Comparison of ENCODE assay signal across 8 cellular contexts in the genomic region with DNA sequence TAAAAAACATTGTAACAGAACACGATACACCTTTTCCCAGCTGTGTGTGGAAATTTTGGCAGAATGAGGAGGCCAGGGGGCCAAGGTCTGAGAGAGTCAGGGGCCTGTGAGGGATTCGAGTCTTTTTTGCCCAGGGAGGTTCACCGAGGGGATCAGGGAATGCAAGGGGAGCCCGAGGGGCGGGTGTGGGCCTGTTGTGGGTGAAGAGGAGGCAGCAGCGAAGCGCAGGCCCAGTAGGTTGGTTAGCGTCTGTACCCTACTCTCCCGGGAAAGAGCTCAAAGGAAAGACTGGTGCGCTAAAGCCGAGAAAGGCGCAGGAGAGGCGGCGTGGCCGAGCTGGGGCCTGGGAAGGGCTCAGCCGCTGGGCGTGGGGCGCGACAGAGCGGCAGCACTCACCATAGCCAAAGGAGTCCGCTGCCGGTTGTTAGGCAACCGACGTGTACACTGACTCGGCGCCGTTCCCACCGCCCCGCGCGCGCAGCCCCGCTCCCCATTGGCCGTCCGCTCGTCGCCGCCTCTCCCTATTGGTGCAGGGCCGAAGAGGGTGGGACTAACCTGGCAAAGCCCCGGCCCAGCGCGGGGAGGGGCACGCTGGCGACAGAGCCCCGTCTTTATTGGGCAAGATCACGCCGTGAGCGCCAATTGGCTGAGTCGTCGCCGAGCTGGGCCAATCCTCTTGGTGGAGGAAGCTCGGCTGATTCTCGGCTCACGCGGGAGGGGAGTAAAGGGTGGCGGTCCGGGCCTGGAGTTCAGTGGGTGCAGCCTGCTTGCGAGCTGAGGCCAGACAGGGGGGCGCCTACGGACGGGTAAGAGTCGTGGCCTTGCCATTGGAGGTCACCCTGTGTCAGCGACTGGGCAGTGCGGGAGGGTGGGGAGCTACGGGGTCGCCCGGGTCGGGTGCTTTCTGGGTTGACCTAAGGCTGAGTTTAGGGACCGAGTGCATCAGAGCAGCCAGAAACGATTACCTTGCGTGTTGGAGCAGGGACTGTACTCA. TPM values are rescaled to one million over a fixed set of nuclear protein-coding genes. Genes with fewer than 3 reads are reported as not detected.
DNase-seq lines count a peak whose midpoint lies in the region; TF ChIP-seq lines count a peak whose summit lies in the region.

A gene (minus strand): TSS at position 446 of the 994 bp plus-strand sequence. CDS start 47 bp downstream, at position 399.
A gene (plus strand): TSS at position 752 of the 994 bp plus-strand sequence. CDS start 15,262 bp downstream, outside the sequence.

- no peaks in the 10 kb centered on the region for H3F3A ChIP-seq in neural cell (ENCODE audit: insufficient read depth, low read length, poor library complexity, severe bottlenecking)

- no peak for TF ChIP-seq EP300 in neural cell (conservative IDR thresholded peaks at IDR 0.05; ENCODE audit: poor library complexity, severe bottlenecking)
- no peak for TF ChIP-seq EP300 in stomach (IDR thresholded peaks at IDR 0.05)

- no peak within 1 kb of the TSS for H3T11ph ChIP-seq in H9 (ENCODE audit: low read length)

- no peak within 1 kb of the TSS for H2BK20ac ChIP-seq in H9 (ENCODE audit: low read depth, low read length, poor library complexity, severe bottlenecking)

- no peaks in the 10 kb centered on the region for H3K79me1 ChIP-seq in H9 (ENCODE audit: insufficient read depth, low read depth, low read length, poor library complexity, severe bottlenecking)

- peak; percentile 43 for TF ChIP-seq RAD21 in neural cell (conservative IDR thresholded peaks at IDR 0.05)

- H4K5ac ChIP-seq in H9 (ENCODE audit: insufficient read length, low read depth, low read length) = no peak within 1 kb of the TSS

- peak within 1 kb of the TSS; percentile 53 to 97 (median 76) for H3K27ac Mint-ChIP-seq in H9

- H3K9me3 ChIP-seq in H9 (ENCODE audit: control insufficient read depth, low read depth, low read length) (peaks cover 55% of the 10 kb centered on the region), MG63 (no peaks in the 10 kb centered on the region), neural cell (ENCODE audit: low read length) (no peaks in the 10 kb centered on the region), stomach (peaks cover 0 to 8% (median 0%) of the 10 kb centered on the region in 4 donors)

- no peaks in the 10 kb centered on the region for H3K9me2 ChIP-seq in neural cell (ENCODE audit: insufficient read depth, low read length)

- H3K4me1 ChIP-seq in H9 (ENCODE audit: insufficient read depth, low read length) (peaks cover 2% of the 10 kb centered on the region; the same call in 1 of the 2 replicates), stomach (peaks cover 0 to 24% (median 19%) of the 10 kb centered on the region in 4 donors)

- no peak within 1 kb of the TSS for H2BK12ac ChIP-seq in H9 (ENCODE audit: insufficient read length, low read depth, low read length)

- H3K27me3 Mint-ChIP-seq in H9 (ENCODE audit: low read depth) = no peaks in the 10 kb centered on the region; the same call in 1 of the 2 replicates

- H2AFZ ChIP-seq in H9 (ENCODE audit: low read length) (no peak within 1 kb of the TSS), neural cell (ENCODE audit: low read depth, low read length) (peak within 1 kb of the TSS; percentile 40)

- no peak within 1 kb of the TSS for H2BK120ac ChIP-seq in H9 (ENCODE audit: low read depth, low read length, poor library complexity, severe bottlenecking)

- H3K36me3 ChIP-seq in MG63 = peaks cover 4% of the 10 kb centered on the region; the same call in 1 of the 2 replicates
- no peaks in the 10 kb centered on the region for H3K36me3 ChIP-seq in neural cell (ENCODE audit: insufficient read depth, low read length)
- peaks cover 0 to 24% (median 14%) of the 10 kb centered on the region in 4 donors for H3K36me3 ChIP-seq in stomach

- H3K4me3 ChIP-seq in MG63 (peak within 1 kb of the TSS; percentile 71), fibroblast of villous mesenchyme (ENCODE audit: low read depth, low read length) (peak within 1 kb of the TSS; percentile 76), neural cell (ENCODE audit: low read length) (peak within 1 kb of the TSS; percentile 76), stomach (peak within 1 kb of the TSS; percentile 63 to 72 (median 67))

- no peak within 1 kb of the TSS for H3K23ac ChIP-seq in H9 (ENCODE audit: insufficient read length, low read depth, low read length)

- no peak within 1 kb of the TSS for H3K56ac ChIP-seq in H9 (ENCODE audit: insufficient read length, low read depth, low read length)

- peaks cover 16% of the 10 kb centered on the region; the same call in 1 of the 2 replicates for H3K79me2 ChIP-seq in H9 (ENCODE audit: insufficient read depth, low read length)
- peaks cover 28% of the 10 kb centered on the region for H3K79me2 ChIP-seq in neural cell (replicated peaks; ENCODE audit: insufficient read depth, low read length)

- peak within 1 kb of the TSS; percentile 94 for H3K4me3 Mint-ChIP-seq in H9

- H3K27me3 ChIP-seq in H9 (ENCODE audit: insufficient read depth, low read length) = no peaks in the 10 kb centered on the region
- no peaks in the 10 kb centered on the region for H3K27me3 ChIP-seq in MG63
- no peaks in the 10 kb centered on the region for H3K27me3 ChIP-seq in neural cell (ENCODE audit: insufficient read depth, low read depth, low read length)
- H3K27me3 ChIP-seq in stomach = no peaks in the 10 kb centered on the region

- H4K8ac ChIP-seq in H9 (replicated peaks; ENCODE audit: insufficient read length, low read depth, low read length) = no peak within 1 kb of the TSS

- peaks cover 30 to 40% (median 38%) of the 10 kb centered on the region in 3 experiments for H3K36me3 Mint-ChIP-seq in H9 (ENCODE audit: insufficient read depth in 1 of 3, low read depth in 3 of 3)

- no peak within 1 kb of the TSS for H2AK5ac ChIP-seq in H9 (ENCODE audit: insufficient read length, low read length)

- intact Hi-C loops in stomach (cut with DNase I; ENCODE audit: low total_unique reads) = no loop called here

- peaks cover 78 to 83% of the 10 kb centered on the region in 2 experiments for H3K9me3 Mint-ChIP-seq in H9

- H3K14ac ChIP-seq in H9 (ENCODE audit: insufficient read depth, low read length) = no peak within 1 kb of the TSS

- no peak within 1 kb of the TSS for H3K27ac ChIP-seq in H9 (ENCODE audit: insufficient read length, low read depth, low read length)
- H3K27ac ChIP-seq in neural cell (ENCODE audit: low read length) = peak within 1 kb of the TSS; percentile 65
- H3K27ac ChIP-seq in stomach = peak within 1 kb of the TSS; percentile 24 to 81 (median 78)

- H2BK5ac ChIP-seq in H9 (ENCODE audit: insufficient read length, low read length) = no peak within 1 kb of the TSS

- H3K9ac ChIP-seq in H9 (ENCODE audit: extremely low read depth, insufficient read length, low read length) (peak within 1 kb of the TSS; percentile 85), neural cell (ENCODE audit: low read length) (peak within 1 kb of the TSS; percentile 73)

- no peak within 1 kb of the TSS for H3K18ac ChIP-seq in H9 (ENCODE audit: insufficient read length, low read depth, low read length)

- no CpG with 5 or more reads among the region's 71 CpGs for WGBS in H9 (ENCODE audit: extremely low coverage, insufficient read length, low lambda C conversion rate)
- WGBS in stomach, 5 donors = 1 to 50% (median 3%) methylated on average over 17 to 67 of the region's 71 CpGs

- H3K4ac ChIP-seq in H9 (ENCODE audit: low read depth, low read length) = no peak within 1 kb of the TSS

- TF ChIP-seq CTCF in H9 (conservative IDR thresholded peaks at IDR 0.05) (no peak), fibroblast of villous mesenchyme (IDR thresholded peaks at IDR 0.05; ENCODE audit: insufficient read depth, low read depth, low read length) (no peak), neural cell (IDR thresholded peaks at IDR 0.05; ENCODE audit: poor library complexity, severe bottlenecking) (peak; percentile 15), stomach (IDR thresholded peaks at IDR 0.05) (no peak)

- H3K23me2 ChIP-seq in H9 (ENCODE audit: insufficient read length, low read depth, low read length, poor library complexity, severe bottlenecking) = peaks cover 7% of the 10 kb centered on the region

- peak; percentile 92 for DNase-seq in ELR (ENCODE audit: low read depth)
- peak; percentile 96 for DNase-seq in H9
- peak; percentile 94 for DNase-seq in MG63
- DNase-seq in SHP77 treated with DMSO at 0.1 percent for 48 hours (lab: John Stamatoyannopoulos, UW) = peak; percentile 73
- DNase-seq in activated gamma-delta T cell (lab: John Stamatoyannopoulos, UW) = peak; percentile 90
- DNase-seq in fibroblast of villous mesenchyme (ENCODE audit: low read depth) = peak; percentile 96
- peak; percentile 95 for DNase-seq in stomach

- H2BK15ac ChIP-seq in H9 (ENCODE audit: low read depth, low read length) = no peak within 1 kb of the TSS

- H3K4me2 ChIP-seq in H9 (ENCODE audit: insufficient read depth, insufficient read length, low read length) (peak within 1 kb of the TSS; percentile 87), neural cell (ENCODE audit: low read length) (peak within 1 kb of the TSS; percentile 73)

- peaks cover 6 to 15% of the 10 kb centered on the region in 2 experiments for H3K4me1 Mint-ChIP-seq in H9

- TF ChIP-seq POLR2A in stomach (IDR thresholded peaks at IDR 0.05) = no peak

- H4K91ac ChIP-seq in H9 (ENCODE audit: insufficient read length, low read depth, low read length) = no peak within 1 kb of the TSS

- no peaks in the 10 kb centered on the region for H4K20me1 ChIP-seq in H9 (ENCODE audit: control insufficient read depth, insufficient read depth, insufficient read length)
- H4K20me1 ChIP-seq in neural cell (ENCODE audit: insufficient read depth) = no peaks in the 10 kb centered on the region

TF ChIP-seq in neural cell, 6 proteins besides CTCF, POLR2A, EP300 and RAD21 (continues in another document):
- TF ChIP-seq POLR2AphosphoS5 (IDR thresholded peaks at IDR 0.05) (peak; percentile 64), SMC3 (conservative IDR thresholded peaks at IDR 0.05; ENCODE audit: poor library complexity) (no peak), EZH2 (IDR thresholded peaks at IDR 0.05; ENCODE audit: borderline replicate concordance, insufficient read depth, low read length, poor library complexity, severe bottlenecking) (no peak), TAF1 (IDR thresholded peaks at IDR 0.05; ENCODE audit: low read depth) (no peak)

RNA-seq across cellular contexts. Expression of the first gene that starts in this region (rescaled TPM):
- total RNA-seq in H9 (2021) = 23.6 and 24.6 TPM in 2 replicates
- total RNA-seq in MG63 (2014; rRNA removed; shearing (Covaris generic); ENCODE audit: low replicate concordance) = 45.3 and 73.4 TPM in 2 replicates
- 39.9 and 46.2 TPM in 2 replicates for total RNA-seq in fibroblast of villous mesenchyme
- 138 and 163 TPM in 2 replicates for polyA plus RNA-seq in neural cell
- 37.0 and 48.3 TPM in 2 replicates for polyA minus RNA-seq in neural cell
- 10 to 100 TPM in 4 of 5 donors, 1 to 10 TPM in 1; 10.0 to 45.5 (median 29.0) TPM for total RNA-seq in stomach
- 10 to 100 TPM; 29.0 to 33.1 (median 32.4) TPM for polyA plus RNA-seq in stomach

RNA-seq across cellular contexts. Expression of the second gene that starts in this region (rescaled TPM):
- total RNA-seq in H9 (2021) = 31.6 and 32.7 TPM in 2 replicates
- 32.3 and 40.9 TPM in 2 replicates for total RNA-seq in MG63 (2014; rRNA removed; shearing (Covaris generic); ENCODE audit: low replicate concordance)
- 23.8 and 28.5 TPM in 2 replicates for total RNA-seq in fibroblast of villous mesenchyme
- polyA plus RNA-seq in neural cell = 18.4 and 21.7 TPM in 2 replicates
- polyA minus RNA-seq in neural cell = 17.9 and 23.1 TPM in 2 replicates
- 10 to 100 TPM in 1 of 5 donors, 1 to 10 TPM in 2, under 1 TPM in 2; 0.58 to 45.5 (median 6.8) TPM for total RNA-seq in stomach
- polyA plus RNA-seq in stomach = 10 to 100 TPM in 2 of 3 donors, 1 to 10 TPM in 1; 9.5 to 28.3 (median 15.6) TPM
